1 cellular context compared by ENCODE assay signal in the genomic region with DNA sequence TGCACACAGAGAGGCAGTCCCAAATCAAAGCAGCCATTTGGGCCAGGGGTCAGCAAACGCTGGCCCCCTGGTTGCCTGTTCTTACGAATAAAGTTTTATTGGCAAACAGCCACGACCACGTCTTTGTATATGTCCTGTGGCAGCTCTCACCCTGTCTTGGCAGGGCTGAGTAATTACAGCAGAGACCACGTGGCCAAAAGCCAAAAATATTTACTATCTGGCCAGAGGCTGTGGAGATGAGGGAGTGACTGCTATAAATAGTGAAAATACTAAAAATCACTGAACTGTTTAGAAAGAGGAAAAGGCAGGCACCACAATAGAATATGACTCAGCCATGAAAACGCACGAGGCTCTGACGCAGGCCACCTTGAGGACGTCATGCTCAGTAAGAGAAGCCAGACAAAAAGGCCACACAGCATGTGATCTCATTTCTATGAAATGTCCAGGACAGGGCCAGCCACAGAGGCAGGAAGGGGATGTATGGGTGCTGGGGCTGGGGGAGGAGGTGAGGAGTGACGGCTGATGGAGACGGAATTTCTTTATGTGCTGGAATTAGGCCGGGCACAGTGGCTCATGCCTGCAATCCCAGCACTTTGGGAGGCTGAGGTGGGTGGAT.
A peak's percentile ranks its signal among the peaks of the same experiment; 100 is the strongest.
TF ChIP-seq lines count a peak whose summit lies in the region.

No MANE protein-coding gene starts in this region.

TF ChIP-seq in K562, 482 proteins besides CTCF, POLR2A, EP300 and RAD21 (continued from another document and continues in another):
- TF ChIP-seq, protein P1, sequence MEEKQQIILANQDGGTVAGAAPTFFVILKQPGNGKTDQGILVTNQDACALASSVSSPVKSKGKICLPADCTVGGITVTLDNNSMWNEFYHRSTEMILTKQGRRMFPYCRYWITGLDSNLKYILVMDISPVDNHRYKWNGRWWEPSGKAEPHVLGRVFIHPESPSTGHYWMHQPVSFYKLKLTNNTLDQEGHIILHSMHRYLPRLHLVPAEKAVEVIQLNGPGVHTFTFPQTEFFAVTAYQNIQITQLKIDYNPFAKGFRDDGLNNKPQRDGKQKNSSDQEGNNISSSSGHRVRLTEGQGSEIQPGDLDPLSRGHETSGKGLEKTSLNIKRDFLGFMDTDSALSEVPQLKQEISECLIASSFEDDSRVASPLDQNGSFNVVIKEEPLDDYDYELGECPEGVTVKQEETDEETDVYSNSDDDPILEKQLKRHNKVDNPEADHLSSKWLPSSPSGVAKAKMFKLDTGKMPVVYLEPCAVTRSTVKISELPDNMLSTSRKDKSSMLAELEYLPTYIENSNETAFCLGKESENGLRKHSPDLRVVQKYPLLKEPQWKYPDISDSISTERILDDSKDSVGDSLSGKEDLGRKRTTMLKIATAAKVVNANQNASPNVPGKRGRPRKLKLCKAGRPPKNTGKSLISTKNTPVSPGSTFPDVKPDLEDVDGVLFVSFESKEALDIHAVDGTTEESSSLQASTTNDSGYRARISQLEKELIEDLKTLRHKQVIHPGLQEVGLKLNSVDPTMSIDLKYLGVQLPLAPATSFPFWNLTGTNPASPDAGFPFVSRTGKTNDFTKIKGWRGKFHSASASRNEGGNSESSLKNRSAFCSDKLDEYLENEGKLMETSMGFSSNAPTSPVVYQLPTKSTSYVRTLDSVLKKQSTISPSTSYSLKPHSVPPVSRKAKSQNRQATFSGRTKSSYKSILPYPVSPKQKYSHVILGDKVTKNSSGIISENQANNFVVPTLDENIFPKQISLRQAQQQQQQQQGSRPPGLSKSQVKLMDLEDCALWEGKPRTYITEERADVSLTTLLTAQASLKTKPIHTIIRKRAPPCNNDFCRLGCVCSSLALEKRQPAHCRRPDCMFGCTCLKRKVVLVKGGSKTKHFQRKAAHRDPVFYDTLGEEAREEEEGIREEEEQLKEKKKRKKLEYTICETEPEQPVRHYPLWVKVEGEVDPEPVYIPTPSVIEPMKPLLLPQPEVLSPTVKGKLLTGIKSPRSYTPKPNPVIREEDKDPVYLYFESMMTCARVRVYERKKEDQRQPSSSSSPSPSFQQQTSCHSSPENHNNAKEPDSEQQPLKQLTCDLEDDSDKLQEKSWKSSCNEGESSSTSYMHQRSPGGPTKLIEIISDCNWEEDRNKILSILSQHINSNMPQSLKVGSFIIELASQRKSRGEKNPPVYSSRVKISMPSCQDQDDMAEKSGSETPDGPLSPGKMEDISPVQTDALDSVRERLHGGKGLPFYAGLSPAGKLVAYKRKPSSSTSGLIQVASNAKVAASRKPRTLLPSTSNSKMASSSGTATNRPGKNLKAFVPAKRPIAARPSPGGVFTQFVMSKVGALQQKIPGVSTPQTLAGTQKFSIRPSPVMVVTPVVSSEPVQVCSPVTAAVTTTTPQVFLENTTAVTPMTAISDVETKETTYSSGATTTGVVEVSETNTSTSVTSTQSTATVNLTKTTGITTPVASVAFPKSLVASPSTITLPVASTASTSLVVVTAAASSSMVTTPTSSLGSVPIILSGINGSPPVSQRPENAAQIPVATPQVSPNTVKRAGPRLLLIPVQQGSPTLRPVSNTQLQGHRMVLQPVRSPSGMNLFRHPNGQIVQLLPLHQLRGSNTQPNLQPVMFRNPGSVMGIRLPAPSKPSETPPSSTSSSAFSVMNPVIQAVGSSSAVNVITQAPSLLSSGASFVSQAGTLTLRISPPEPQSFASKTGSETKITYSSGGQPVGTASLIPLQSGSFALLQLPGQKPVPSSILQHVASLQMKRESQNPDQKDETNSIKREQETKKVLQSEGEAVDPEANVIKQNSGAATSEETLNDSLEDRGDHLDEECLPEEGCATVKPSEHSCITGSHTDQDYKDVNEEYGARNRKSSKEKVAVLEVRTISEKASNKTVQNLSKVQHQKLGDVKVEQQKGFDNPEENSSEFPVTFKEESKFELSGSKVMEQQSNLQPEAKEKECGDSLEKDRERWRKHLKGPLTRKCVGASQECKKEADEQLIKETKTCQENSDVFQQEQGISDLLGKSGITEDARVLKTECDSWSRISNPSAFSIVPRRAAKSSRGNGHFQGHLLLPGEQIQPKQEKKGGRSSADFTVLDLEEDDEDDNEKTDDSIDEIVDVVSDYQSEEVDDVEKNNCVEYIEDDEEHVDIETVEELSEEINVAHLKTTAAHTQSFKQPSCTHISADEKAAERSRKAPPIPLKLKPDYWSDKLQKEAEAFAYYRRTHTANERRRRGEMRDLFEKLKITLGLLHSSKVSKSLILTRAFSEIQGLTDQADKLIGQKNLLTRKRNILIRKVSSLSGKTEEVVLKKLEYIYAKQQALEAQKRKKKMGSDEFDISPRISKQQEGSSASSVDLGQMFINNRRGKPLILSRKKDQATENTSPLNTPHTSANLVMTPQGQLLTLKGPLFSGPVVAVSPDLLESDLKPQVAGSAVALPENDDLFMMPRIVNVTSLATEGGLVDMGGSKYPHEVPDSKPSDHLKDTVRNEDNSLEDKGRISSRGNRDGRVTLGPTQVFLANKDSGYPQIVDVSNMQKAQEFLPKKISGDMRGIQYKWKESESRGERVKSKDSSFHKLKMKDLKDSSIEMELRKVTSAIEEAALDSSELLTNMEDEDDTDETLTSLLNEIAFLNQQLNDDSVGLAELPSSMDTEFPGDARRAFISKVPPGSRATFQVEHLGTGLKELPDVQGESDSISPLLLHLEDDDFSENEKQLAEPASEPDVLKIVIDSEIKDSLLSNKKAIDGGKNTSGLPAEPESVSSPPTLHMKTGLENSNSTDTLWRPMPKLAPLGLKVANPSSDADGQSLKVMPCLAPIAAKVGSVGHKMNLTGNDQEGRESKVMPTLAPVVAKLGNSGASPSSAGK (IDR thresholded peaks at IDR 0.05), result no peak
- TF ChIP-seq MXI1 (IDR thresholded peaks at IDR 0.05; ENCODE audit: low read depth, low read length), result no peak
- TF ChIP-seq, protein P2, sequence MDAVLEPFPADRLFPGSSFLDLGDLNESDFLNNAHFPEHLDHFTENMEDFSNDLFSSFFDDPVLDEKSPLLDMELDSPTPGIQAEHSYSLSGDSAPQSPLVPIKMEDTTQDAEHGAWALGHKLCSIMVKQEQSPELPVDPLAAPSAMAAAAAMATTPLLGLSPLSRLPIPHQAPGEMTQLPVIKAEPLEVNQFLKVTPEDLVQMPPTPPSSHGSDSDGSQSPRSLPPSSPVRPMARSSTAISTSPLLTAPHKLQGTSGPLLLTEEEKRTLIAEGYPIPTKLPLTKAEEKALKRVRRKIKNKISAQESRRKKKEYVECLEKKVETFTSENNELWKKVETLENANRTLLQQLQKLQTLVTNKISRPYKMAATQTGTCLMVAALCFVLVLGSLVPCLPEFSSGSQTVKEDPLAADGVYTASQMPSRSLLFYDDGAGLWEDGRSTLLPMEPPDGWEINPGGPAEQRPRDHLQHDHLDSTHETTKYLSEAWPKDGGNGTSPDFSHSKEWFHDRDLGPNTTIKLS (IDR thresholded peaks at IDR 0.05; ENCODE audit: borderline replicate concordance, low read depth), result no peak
- TF ChIP-seq ZNF384 (IDR thresholded peaks at IDR 0.05; ENCODE audit: low read depth, low read length), result no peak
- TF ChIP-seq ZNF217 (CRISPR knock-in tag; IDR thresholded peaks at IDR 0.05), result no peak
- no peak for TF ChIP-seq ETV6 (IDR thresholded peaks at IDR 0.05; ENCODE audit: borderline replicate concordance in 1 of 2, low read depth in 2 of 2, low read length in 1 of 2)
- no peak for TF ChIP-seq ETV6 (CRISPR knock-in tag; IDR thresholded peaks at IDR 0.05; ENCODE audit: borderline replicate concordance)
- TF ChIP-seq ZNF830 (CRISPR knock-in tag; IDR thresholded peaks at IDR 0.05), result no peak
- peak; percentile 61; the same call in 1 of the 2 replicates for TF ChIP-seq ATF7 (IDR thresholded peaks at IDR 0.05)
- TF ChIP-seq ZNF197 (CRISPR knock-in tag; IDR thresholded peaks at IDR 0.05; ENCODE audit: low read depth), result no peak
- TF ChIP-seq MCM2 (IDR thresholded peaks at IDR 0.05; ENCODE audit: low read depth), result no peak
- TF ChIP-seq, protein P3, sequence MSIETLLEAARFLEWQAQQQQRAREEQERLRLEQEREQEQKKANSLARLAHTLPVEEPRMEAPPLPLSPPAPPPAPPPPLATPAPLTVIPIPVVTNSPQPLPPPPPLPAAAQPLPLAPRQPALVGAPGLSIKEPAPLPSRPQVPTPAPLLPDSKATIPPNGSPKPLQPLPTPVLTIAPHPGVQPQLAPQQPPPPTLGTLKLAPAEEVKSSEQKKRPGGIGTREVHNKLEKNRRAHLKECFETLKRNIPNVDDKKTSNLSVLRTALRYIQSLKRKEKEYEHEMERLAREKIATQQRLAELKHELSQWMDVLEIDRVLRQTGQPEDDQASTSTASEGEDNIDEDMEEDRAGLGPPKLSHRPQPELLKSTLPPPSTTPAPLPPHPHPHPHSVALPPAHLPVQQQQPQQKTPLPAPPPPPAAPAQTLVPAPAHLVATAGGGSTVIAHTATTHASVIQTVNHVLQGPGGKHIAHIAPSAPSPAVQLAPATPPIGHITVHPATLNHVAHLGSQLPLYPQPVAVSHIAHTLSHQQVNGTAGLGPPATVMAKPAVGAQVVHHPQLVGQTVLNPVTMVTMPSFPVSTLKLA (conservative IDR thresholded peaks at IDR 0.05), result peak; percentile 66 to 69
- no peak for TF ChIP-seq TARDBP (IDR thresholded peaks at IDR 0.05)
- no peak for TF ChIP-seq BACH1 (tag; IDR thresholded peaks at IDR 0.05)
- TF ChIP-seq MCM7 (IDR thresholded peaks at IDR 0.05), result no peak
- no peak for TF ChIP-seq POLR2H (tag; IDR thresholded peaks at IDR 0.05; ENCODE audit: low read depth)
- TF ChIP-seq ZKSCAN8 (CRISPR knock-in tag; IDR thresholded peaks at IDR 0.05), result peak; percentile 74; the same call in 1 of the 2 replicates
- peak; percentile 15 for TF ChIP-seq POLR2B (IDR thresholded peaks at IDR 0.05; ENCODE audit: low read depth, partially characterized antibody)
- TF ChIP-seq POLR2G (IDR thresholded peaks at IDR 0.05; ENCODE audit: low read depth, low read length), result no peak
- TF ChIP-seq KHSRP (IDR thresholded peaks at IDR 0.05), result 0 out of 2 replicates have a peak, but pooled peaks have one; percentile 8
- TF ChIP-seq, protein P4, sequence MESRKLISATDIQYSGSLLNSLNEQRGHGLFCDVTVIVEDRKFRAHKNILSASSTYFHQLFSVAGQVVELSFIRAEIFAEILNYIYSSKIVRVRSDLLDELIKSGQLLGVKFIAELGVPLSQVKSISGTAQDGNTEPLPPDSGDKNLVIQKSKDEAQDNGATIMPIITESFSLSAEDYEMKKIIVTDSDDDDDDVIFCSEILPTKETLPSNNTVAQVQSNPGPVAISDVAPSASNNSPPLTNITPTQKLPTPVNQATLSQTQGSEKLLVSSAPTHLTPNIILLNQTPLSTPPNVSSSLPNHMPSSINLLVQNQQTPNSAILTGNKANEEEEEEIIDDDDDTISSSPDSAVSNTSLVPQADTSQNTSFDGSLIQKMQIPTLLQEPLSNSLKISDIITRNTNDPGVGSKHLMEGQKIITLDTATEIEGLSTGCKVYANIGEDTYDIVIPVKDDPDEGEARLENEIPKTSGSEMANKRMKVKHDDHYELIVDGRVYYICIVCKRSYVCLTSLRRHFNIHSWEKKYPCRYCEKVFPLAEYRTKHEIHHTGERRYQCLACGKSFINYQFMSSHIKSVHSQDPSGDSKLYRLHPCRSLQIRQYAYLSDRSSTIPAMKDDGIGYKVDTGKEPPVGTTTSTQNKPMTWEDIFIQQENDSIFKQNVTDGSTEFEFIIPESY (CRISPR knock-in tag; IDR thresholded peaks at IDR 0.05), result 0 out of 2 replicates have a peak, but pooled peaks have one; percentile 18
- TF ChIP-seq, protein P5, sequence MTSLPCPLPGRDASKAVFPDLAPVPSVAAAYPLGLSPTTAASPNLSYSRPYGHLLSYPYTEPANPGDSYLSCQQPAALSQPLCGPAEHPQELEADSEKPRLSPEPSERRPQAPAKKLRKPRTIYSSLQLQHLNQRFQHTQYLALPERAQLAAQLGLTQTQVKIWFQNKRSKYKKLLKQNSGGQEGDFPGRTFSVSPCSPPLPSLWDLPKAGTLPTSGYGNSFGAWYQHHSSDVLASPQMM (CRISPR knock-in tag; IDR thresholded peaks at IDR 0.05), result no peak
- TF ChIP-seq, protein P6, sequence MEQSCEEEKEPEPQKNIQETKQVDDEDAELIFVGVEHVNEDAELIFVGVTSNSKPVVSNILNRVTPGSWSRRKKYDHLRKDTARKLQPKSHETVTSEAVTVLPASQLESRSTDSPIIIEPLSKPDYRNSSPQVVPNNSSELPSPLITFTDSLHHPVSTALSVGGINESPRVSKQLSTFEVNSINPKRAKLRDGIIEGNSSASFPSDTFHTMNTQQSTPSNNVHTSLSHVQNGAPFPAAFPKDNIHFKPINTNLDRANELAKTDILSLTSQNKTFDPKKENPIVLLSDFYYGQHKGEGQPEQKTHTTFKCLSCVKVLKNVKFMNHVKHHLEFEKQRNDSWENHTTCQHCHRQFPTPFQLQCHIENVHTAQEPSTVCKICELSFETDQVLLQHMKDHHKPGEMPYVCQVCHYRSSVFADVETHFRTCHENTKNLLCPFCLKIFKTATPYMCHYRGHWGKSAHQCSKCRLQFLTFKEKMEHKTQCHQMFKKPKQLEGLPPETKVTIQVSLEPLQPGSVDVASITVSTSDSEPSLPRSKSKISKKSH (CRISPR knock-in tag; IDR thresholded peaks at IDR 0.05), result no peak
- no peak for TF ChIP-seq GTF2E2 (tag; IDR thresholded peaks at IDR 0.05)
- TF ChIP-seq, protein P7, sequence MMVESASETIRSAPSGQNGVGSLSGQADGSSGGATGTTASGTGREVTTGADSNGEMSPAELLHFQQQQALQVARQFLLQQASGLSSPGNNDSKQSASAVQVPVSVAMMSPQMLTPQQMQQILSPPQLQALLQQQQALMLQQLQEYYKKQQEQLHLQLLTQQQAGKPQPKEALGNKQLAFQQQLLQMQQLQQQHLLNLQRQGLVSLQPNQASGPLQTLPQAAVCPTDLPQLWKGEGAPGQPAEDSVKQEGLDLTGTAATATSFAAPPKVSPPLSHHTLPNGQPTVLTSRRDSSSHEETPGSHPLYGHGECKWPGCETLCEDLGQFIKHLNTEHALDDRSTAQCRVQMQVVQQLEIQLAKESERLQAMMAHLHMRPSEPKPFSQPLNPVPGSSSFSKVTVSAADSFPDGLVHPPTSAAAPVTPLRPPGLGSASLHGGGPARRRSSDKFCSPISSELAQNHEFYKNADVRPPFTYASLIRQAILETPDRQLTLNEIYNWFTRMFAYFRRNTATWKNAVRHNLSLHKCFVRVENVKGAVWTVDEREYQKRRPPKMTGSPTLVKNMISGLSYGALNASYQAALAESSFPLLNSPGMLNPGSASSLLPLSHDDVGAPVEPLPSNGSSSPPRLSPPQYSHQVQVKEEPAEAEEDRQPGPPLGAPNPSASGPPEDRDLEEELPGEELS (CRISPR knock-in tag; IDR thresholded peaks at IDR 0.05; ENCODE audit: borderline replicate concordance), result no peak
- no peak for TF ChIP-seq NUFIP1 (IDR thresholded peaks at IDR 0.05; ENCODE audit: partially characterized antibody)
- TF ChIP-seq PYGO2 (tag; IDR thresholded peaks at IDR 0.05), result no peak
- peak; percentile 11; the same call in 1 of the 2 replicates for TF ChIP-seq GABPA (tag; conservative IDR thresholded peaks at IDR 0.05; ENCODE audit: low read depth)
- TF ChIP-seq, protein P8, sequence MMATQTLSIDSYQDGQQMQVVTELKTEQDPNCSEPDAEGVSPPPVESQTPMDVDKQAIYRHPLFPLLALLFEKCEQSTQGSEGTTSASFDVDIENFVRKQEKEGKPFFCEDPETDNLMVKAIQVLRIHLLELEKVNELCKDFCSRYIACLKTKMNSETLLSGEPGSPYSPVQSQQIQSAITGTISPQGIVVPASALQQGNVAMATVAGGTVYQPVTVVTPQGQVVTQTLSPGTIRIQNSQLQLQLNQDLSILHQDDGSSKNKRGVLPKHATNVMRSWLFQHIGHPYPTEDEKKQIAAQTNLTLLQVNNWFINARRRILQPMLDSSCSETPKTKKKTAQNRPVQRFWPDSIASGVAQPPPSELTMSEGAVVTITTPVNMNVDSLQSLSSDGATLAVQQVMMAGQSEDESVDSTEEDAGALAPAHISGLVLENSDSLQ (IDR thresholded peaks at IDR 0.05), result peak; percentile 16; the same call in 1 of the 2 replicates
- peak; percentile 71; the same call in 1 of the 2 replicates for TF ChIP-seq ZNF12 (CRISPR knock-in tag; IDR thresholded peaks at IDR 0.05)
